Comparison of ENCODE assay signal across 1 cellular context in the genomic region with DNA sequence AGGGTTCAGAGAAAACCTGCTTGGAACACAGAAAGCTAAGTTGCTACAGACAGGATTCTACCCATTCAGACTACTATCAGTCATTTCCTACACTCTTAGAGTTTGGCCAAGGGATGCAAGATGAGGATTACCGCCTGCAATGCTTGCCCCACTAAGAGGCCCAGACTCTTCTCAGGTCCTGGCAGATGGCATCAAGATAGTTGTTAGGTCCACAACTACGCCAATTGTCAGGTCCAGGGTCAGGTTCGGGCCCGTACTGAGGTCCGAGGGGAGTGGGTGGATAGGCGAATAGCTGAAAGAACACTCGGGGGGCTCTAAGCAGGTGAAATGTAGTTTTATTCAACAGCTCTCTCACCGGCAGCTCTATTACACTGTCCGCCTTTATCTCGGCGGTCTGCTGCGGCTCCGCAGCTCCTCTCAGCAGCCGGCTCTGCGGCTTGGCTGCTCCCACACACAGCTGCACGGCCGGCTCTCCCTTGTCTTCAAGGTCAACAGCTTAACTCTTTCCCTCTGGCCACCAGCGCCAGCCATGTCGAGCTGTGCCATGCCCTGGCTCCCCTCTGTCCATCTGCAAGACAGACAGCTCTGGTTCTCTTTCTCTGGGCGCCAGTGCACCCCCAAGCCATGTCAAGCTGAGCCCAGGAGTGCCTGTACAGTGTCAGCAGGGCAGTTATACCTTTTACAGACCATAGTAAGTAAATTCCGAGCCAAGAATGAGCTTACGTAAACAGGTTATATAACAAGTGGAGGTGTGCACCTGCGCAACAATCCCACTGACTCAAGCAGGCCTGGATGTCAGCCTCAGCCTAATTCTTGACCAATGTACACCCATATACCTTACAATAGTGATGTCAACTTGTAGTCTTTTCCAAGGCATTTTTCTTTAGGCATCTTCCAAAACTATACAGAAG.
TF ChIP-seq lines count a peak whose summit lies in the region.

No MANE protein-coding gene starts in this region.

TF ChIP-seq in WTC11, 78 proteins besides CTCF, POLR2A, EP300 and RAD21 (continued from another document):
- TF ChIP-seq, protein P1, sequence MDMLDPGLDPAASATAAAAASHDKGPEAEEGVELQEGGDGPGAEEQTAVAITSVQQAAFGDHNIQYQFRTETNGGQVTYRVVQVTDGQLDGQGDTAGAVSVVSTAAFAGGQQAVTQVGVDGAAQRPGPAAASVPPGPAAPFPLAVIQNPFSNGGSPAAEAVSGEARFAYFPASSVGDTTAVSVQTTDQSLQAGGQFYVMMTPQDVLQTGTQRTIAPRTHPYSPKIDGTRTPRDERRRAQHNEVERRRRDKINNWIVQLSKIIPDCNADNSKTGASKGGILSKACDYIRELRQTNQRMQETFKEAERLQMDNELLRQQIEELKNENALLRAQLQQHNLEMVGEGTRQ (CRISPR knock-in tag; IDR thresholded peaks at IDR 0.05): no peak
- TF ChIP-seq ZNF671 (CRISPR knock-in tag; IDR thresholded peaks at IDR 0.05) (no peak), SMAD4 (CRISPR knock-in tag; IDR thresholded peaks at IDR 0.05) (no peak), MXD4 (CRISPR knock-in tag; IDR thresholded peaks at IDR 0.05; ENCODE audit: borderline replicate concordance) (no peak), KAT7 (CRISPR knock-in tag; IDR thresholded peaks at IDR 0.05; ENCODE audit: borderline replicate concordance) (no peak), TCF7 (CRISPR knock-in tag; IDR thresholded peaks at IDR 0.05; ENCODE audit: low read depth) (no peak), SMAD3 (CRISPR knock-in tag; IDR thresholded peaks at IDR 0.05; ENCODE audit: borderline replicate concordance) (no peak), ZNF232 (CRISPR knock-in tag; IDR thresholded peaks at IDR 0.05) (no peak), CBFB (CRISPR knock-in tag; IDR thresholded peaks at IDR 0.05; ENCODE audit: low read depth) (no peak), NR2C2 (CRISPR knock-in tag; IDR thresholded peaks at IDR 0.05) (no peak), RELA (CRISPR knock-in tag; IDR thresholded peaks at IDR 0.05; ENCODE audit: borderline replicate concordance) (no peak), JAZF1 (CRISPR knock-in tag; IDR thresholded peaks at IDR 0.05) (no peak)
- TF ChIP-seq, protein P2, sequence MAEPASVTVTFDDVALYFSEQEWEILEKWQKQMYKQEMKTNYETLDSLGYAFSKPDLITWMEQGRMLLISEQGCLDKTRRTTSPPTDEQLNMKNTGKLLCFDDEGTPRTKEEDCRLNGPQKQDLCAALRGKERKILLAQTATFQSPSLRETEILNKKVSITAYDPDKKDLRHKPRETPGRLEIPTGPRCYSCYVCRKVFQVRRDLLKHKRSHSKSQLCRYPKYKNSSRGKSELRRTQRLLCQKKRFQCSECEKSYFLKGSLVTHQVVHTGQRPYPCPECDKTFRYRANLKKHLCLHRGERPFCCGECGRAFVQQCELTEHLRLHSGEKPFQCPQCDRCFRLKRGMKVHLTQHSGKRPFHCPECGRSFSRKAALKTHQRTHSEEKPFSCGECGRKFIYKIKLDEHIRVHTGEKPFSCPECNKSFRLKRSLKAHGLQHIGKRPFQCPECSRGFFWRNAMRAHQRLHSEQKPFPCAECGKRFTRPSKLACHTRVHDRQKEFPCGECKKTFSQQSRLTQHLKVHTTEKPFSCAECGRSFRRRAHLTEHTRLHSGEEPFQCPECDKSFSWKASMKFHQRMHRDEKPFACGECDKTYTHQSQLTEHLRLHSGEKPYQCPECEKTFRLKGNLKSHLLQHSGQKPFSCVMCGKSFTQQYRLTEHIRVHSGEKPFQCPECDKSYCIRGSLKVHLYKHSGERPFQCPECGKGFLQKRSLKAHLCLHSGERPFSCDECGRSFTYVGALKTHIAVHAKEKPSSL (CRISPR knock-in tag; conservative IDR thresholded peaks at IDR 0.05): no peak
- TF ChIP-seq, protein P3, sequence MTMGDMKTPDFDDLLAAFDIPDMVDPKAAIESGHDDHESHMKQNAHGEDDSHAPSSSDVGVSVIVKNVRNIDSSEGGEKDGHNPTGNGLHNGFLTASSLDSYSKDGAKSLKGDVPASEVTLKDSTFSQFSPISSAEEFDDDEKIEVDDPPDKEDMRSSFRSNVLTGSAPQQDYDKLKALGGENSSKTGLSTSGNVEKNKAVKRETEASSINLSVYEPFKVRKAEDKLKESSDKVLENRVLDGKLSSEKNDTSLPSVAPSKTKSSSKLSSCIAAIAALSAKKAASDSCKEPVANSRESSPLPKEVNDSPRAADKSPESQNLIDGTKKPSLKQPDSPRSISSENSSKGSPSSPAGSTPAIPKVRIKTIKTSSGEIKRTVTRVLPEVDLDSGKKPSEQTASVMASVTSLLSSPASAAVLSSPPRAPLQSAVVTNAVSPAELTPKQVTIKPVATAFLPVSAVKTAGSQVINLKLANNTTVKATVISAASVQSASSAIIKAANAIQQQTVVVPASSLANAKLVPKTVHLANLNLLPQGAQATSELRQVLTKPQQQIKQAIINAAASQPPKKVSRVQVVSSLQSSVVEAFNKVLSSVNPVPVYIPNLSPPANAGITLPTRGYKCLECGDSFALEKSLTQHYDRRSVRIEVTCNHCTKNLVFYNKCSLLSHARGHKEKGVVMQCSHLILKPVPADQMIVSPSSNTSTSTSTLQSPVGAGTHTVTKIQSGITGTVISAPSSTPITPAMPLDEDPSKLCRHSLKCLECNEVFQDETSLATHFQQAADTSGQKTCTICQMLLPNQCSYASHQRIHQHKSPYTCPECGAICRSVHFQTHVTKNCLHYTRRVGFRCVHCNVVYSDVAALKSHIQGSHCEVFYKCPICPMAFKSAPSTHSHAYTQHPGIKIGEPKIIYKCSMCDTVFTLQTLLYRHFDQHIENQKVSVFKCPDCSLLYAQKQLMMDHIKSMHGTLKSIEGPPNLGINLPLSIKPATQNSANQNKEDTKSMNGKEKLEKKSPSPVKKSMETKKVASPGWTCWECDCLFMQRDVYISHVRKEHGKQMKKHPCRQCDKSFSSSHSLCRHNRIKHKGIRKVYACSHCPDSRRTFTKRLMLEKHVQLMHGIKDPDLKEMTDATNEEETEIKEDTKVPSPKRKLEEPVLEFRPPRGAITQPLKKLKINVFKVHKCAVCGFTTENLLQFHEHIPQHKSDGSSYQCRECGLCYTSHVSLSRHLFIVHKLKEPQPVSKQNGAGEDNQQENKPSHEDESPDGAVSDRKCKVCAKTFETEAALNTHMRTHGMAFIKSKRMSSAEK (CRISPR knock-in tag; IDR thresholded peaks at IDR 0.05; ENCODE audit: borderline replicate concordance): no peak
- TF ChIP-seq, protein P4, sequence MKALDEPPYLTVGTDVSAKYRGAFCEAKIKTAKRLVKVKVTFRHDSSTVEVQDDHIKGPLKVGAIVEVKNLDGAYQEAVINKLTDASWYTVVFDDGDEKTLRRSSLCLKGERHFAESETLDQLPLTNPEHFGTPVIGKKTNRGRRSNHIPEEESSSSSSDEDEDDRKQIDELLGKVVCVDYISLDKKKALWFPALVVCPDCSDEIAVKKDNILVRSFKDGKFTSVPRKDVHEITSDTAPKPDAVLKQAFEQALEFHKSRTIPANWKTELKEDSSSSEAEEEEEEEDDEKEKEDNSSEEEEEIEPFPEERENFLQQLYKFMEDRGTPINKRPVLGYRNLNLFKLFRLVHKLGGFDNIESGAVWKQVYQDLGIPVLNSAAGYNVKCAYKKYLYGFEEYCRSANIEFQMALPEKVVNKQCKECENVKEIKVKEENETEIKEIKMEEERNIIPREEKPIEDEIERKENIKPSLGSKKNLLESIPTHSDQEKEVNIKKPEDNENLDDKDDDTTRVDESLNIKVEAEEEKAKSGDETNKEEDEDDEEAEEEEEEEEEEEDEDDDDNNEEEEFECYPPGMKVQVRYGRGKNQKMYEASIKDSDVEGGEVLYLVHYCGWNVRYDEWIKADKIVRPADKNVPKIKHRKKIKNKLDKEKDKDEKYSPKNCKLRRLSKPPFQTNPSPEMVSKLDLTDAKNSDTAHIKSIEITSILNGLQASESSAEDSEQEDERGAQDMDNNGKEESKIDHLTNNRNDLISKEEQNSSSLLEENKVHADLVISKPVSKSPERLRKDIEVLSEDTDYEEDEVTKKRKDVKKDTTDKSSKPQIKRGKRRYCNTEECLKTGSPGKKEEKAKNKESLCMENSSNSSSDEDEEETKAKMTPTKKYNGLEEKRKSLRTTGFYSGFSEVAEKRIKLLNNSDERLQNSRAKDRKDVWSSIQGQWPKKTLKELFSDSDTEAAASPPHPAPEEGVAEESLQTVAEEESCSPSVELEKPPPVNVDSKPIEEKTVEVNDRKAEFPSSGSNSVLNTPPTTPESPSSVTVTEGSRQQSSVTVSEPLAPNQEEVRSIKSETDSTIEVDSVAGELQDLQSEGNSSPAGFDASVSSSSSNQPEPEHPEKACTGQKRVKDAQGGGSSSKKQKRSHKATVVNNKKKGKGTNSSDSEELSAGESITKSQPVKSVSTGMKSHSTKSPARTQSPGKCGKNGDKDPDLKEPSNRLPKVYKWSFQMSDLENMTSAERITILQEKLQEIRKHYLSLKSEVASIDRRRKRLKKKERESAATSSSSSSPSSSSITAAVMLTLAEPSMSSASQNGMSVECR (CRISPR knock-in tag; IDR thresholded peaks at IDR 0.05; ENCODE audit: borderline replicate concordance): no peak
- TF ChIP-seq, protein P5, sequence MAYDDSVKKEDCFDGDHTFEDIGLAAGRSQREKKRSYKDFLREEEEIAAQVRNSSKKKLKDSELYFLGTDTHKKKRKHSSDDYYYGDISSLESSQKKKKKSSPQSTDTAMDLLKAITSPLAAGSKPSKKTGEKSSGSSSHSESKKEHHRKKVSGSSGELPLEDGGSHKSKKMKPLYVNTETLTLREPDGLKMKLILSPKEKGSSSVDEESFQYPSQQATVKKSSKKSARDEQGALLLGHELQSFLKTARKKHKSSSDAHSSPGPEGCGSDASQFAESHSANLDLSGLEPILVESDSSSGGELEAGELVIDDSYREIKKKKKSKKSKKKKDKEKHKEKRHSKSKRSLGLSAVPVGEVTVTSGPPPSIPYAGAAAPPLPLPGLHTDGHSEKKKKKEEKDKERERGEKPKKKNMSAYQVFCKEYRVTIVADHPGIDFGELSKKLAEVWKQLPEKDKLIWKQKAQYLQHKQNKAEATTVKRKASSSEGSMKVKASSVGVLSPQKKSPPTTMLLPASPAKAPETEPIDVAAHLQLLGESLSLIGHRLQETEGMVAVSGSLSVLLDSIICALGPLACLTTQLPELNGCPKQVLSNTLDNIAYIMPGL (CRISPR knock-in tag; IDR thresholded peaks at IDR 0.05): no peak
- TF ChIP-seq, protein P6, sequence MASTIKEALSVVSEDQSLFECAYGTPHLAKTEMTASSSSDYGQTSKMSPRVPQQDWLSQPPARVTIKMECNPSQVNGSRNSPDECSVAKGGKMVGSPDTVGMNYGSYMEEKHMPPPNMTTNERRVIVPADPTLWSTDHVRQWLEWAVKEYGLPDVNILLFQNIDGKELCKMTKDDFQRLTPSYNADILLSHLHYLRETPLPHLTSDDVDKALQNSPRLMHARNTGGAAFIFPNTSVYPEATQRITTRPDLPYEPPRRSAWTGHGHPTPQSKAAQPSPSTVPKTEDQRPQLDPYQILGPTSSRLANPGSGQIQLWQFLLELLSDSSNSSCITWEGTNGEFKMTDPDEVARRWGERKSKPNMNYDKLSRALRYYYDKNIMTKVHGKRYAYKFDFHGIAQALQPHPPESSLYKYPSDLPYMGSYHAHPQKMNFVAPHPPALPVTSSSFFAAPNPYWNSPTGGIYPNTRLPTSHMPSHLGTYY (CRISPR knock-in tag; IDR thresholded peaks at IDR 0.05): no peak
- TF ChIP-seq, protein P7, sequence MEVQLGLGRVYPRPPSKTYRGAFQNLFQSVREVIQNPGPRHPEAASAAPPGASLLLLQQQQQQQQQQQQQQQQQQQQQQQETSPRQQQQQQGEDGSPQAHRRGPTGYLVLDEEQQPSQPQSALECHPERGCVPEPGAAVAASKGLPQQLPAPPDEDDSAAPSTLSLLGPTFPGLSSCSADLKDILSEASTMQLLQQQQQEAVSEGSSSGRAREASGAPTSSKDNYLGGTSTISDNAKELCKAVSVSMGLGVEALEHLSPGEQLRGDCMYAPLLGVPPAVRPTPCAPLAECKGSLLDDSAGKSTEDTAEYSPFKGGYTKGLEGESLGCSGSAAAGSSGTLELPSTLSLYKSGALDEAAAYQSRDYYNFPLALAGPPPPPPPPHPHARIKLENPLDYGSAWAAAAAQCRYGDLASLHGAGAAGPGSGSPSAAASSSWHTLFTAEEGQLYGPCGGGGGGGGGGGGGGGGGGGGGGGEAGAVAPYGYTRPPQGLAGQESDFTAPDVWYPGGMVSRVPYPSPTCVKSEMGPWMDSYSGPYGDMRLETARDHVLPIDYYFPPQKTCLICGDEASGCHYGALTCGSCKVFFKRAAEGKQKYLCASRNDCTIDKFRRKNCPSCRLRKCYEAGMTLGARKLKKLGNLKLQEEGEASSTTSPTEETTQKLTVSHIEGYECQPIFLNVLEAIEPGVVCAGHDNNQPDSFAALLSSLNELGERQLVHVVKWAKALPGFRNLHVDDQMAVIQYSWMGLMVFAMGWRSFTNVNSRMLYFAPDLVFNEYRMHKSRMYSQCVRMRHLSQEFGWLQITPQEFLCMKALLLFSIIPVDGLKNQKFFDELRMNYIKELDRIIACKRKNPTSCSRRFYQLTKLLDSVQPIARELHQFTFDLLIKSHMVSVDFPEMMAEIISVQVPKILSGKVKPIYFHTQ (CRISPR knock-in tag; IDR thresholded peaks at IDR 0.05): no peak
